Comparison of ENCODE assay signal across 16 cellular contexts in genomic region chr1:46041974-46042373, GRCh38.
DNase-seq lines count a peak whose midpoint lies in the region; FAIRE-seq and TF ChIP-seq lines count a peak whose summit lies in the region.
"Had no signal": no experiment of that assay in that cellular context is flagged by ENCODE, and none has a peak within 500 bp of the region (broad histone marks: within the 10 kb centered on the region; RNA-seq: fewer than 3 reads in every experiment).

No MANE protein-coding gene starts in this region.

- H3K4me1 ChIP-seq in small intestine (ENCODE audit: control insufficient read depth in 2 of 2, insufficient read depth in 1 of 2, low read depth in 1 of 2, low read length in 1 of 2), result no peaks in the 10 kb centered on the region

- in situ Hi-C loops in G401 (cut with HindIII; ENCODE audit: low sequenced_read_pairs), result no loop called here

- H3K4me1 Mint-ChIP-seq in nephron progenitor cell, result peaks cover 8% of the 10 kb centered on the region
- H3K4me1 Mint-ChIP-seq in activated T-cell treated with anti-CD3 and anti-CD28 coated beads, Interleukin-2, amount 50 U/mL, for 24 hours (ENCODE audit: low read depth), result no peaks in the 10 kb centered on the region
- H3K4me1 Mint-ChIP-seq: CD4-positive, alpha-beta memory T cell had no signal

- peak; percentile 87 for DNase-seq in G401 (ENCODE audit: low spot score)
- peak; percentile 96 for DNase-seq in NCI-H446 treated with DMSO at 0.1 percent for 48 hours (lab: John Stamatoyannopoulos, UW)
- DNase-seq in cerebellar cortex (ENCODE audit: low spot score), result peak; percentile 83
- no peak for DNase-seq in nephron progenitor cell
- no peak for DNase-seq in small intestine
- DNase-seq in activated T-cell treated with anti-CD3 and anti-CD28 coated beads, Interleukin-2, amount 50 U/mL, for 24 hours, result no peak
- no peak for DNase-seq in NCI-H345 (lab: John Stamatoyannopoulos, UW)
- DNase-seq in NCI-H2081 treated with DMSO at 0.1 percent for 48 hours (lab: John Stamatoyannopoulos, UW), result no peak
- DNase-seq: activated CD8-positive, alpha-beta memory T cell treated with anti-CD3 and anti-CD28 coated beads, Interleukin-2, amount 50 U/mL, for 48 hours; CD4-positive, alpha-beta memory T cell; dermis blood vessel endothelial cell; naive B cell; NCI-H524 treated with DMSO at 0.1 percent for 48 hours; right lobe of liver had no signal

- H3K27me3 Mint-ChIP-seq in nephron progenitor cell (ENCODE audit: low read depth, poor library complexity), result no peaks in the 10 kb centered on the region
- H3K27me3 Mint-ChIP-seq in activated T-cell treated with anti-CD3 and anti-CD28 coated beads, Interleukin-2, amount 50 U/mL, for 24 hours, result no peaks in the 10 kb centered on the region
- H3K27me3 Mint-ChIP-seq: naive B cell had no signal

- H3K4me3 Mint-ChIP-seq in nephron progenitor cell, result no peak overlapping the region
- no peak overlapping the region for H3K4me3 Mint-ChIP-seq in activated T-cell treated with anti-CD3 and anti-CD28 coated beads, Interleukin-2, amount 50 U/mL, for 24 hours
- H3K4me3 Mint-ChIP-seq: CD4-positive, alpha-beta memory T cell; WTC11 had no signal

- H3K27ac Mint-ChIP-seq in nephron progenitor cell, result peak overlapping the region; percentile 69
- H3K27ac Mint-ChIP-seq in activated T-cell treated with anti-CD3 and anti-CD28 coated beads, Interleukin-2, amount 50 U/mL, for 24 hours, result no peak overlapping the region
- H3K27ac Mint-ChIP-seq: CD4-positive, alpha-beta memory T cell; WTC11 had no signal

- peaks cover 52% of the 10 kb centered on the region for H3K36me3 Mint-ChIP-seq in nephron progenitor cell (ENCODE audit: low read depth)
- H3K36me3 Mint-ChIP-seq in activated T-cell treated with anti-CD3 and anti-CD28 coated beads, Interleukin-2, amount 50 U/mL, for 24 hours (ENCODE audit: low read depth), result no peaks in the 10 kb centered on the region
- H3K36me3 Mint-ChIP-seq: CD4-positive, alpha-beta memory T cell; naive B cell; WTC11 had no signal

- H3K4me3 ChIP-seq in small intestine (ENCODE audit: low read depth in 1 of 2, low read length in 2 of 2), result no peak overlapping the region
- H3K4me3 ChIP-seq: right lobe of liver, SK-N-MC had no signal

- H3K36me3 ChIP-seq in small intestine (ENCODE audit: control insufficient read depth in 2 of 2, insufficient read depth in 2 of 2, low read length in 2 of 2), result no peaks in the 10 kb centered on the region
- H3K36me3 ChIP-seq: right lobe of liver had no signal

- FAIRE-seq in small intestine (lab: Jason Lieb, UNC), result no peak

- no peak overlapping the region for H3K27ac ChIP-seq in small intestine (ENCODE audit: low read depth in 1 of 2, low read length in 1 of 2)
- H3K27ac ChIP-seq: right lobe of liver, SK-N-MC had no signal

- no peak for TF ChIP-seq CTCF in nephron progenitor cell (IDR thresholded peaks at IDR 0.05)

- no peaks in the 10 kb centered on the region for H3K27me3 ChIP-seq in small intestine (ENCODE audit: control insufficient read depth in 2 of 2, insufficient read depth in 2 of 2, low read length in 2 of 2)
- H3K27me3 ChIP-seq: right lobe of liver had no signal

- H3K9me3 Mint-ChIP-seq in nephron progenitor cell, result no peaks in the 10 kb centered on the region
- H3K9me3 Mint-ChIP-seq in activated T-cell treated with anti-CD3 and anti-CD28 coated beads, Interleukin-2, amount 50 U/mL, for 24 hours, result no peaks in the 10 kb centered on the region
- H3K9me3 Mint-ChIP-seq: CD4-positive, alpha-beta memory T cell; naive B cell; WTC11 had no signal

- H3K9me3 ChIP-seq in small intestine (ENCODE audit: control insufficient read depth, low read depth), result no peaks in the 10 kb centered on the region
- H3K9me3 ChIP-seq: right lobe of liver had no signal

Comparison
In these comparisons a context has a peak if more than half of its experiments do, and no peak if none do; other contexts are left out.
1. DNase-seq: peak in G401 (single experiment), NCI-H446 treated with DMSO at 0.1 percent for 48 hours (single experiment) and cerebellar cortex (single experiment); none in nephron progenitor cell (single experiment), small intestine (single experiment), activated T-cell treated with anti-CD3 and anti-CD28 coated beads, Interleukin-2, amount 50 U/mL, for 24 hours (single experiment), NCI-H345 (single experiment) and NCI-H2081 treated with DMSO at 0.1 percent for 48 hours (single experiment).